ENCODE assay signal across 3 cellular contexts in genomic region chrX:64380789-64381188, GRCh38. TPM values are rescaled to one million over a fixed set of nuclear protein-coding genes. Genes with fewer than 3 reads are reported as not detected.
"Had no signal": no experiment of that assay in that cellular context is flagged by ENCODE, and none has a peak within 500 bp of the region (broad histone marks: within the 10 kb centered on the region; RNA-seq: fewer than 3 reads in every experiment).

No MANE protein-coding gene starts in this region.

RNA-seq across cellular contexts. Expression of gene MTMR8, which starts 14.5 kb away (rescaled TPM):
- total RNA-seq: LHCN-M2, M059J, MCF 10A had no signal
